Comparison of ENCODE assay signal across 8 cellular contexts in the genomic region with DNA sequence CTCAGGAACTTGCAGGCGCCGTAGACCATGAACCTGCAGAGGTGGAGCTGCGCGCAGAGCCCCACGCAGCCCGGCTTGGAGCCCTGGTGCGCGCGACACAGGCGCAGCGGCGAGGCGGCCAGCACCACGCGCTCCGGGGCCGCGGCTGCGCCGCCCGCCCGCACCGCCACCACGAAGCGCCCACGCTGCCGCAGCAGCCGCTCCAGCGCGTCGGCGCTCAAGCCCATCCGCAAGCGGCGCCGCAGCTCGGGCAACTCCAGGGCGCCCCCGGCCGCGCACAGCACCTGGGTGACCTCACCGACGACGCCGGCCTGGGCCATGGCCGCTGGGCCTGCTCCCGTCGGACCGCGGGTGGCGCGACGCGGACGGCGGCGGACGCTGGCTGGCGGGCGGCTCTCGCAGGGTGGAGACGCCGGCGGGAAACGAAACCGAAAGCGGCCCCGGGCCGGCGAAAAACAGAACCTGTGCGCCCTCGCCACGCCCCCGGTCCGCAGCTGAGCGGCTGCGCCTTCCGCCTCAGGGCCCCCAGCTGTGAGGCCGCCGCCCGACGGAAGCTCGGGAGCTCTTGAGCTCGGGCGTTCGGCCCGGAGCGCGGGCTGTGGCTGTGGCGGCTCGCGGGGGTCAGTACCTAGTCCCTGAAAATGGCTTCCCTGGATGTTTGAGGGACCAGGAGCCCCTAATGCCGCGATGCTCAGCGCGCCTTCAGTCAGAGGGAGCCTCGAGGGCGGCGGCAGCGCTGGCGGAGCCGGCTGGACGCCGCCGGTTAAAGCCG. TPM values are rescaled to one million over a fixed set of nuclear protein-coding genes. Genes with fewer than 3 reads are reported as not detected.
DNase-seq lines count a peak whose midpoint lies in the region; ATAC-seq and TF ChIP-seq lines count a peak whose summit lies in the region.

TSS of gene PARP12 (minus strand) at position 424 of the 772 bp plus-strand sequence. CDS start at position 320, 104 bp downstream.

- H3K36me3 Mint-ChIP-seq in activated T-cell treated with anti-CD3 and anti-CD28 coated beads, Interleukin-2, amount 50 U/mL, for 72 hours (ENCODE audit: insufficient read depth in 2 of 2), result peaks cover 8 to 29% of the 10 kb centered on the region in 2 donors
- peaks cover 0 to 16% (median 12%) of the 10 kb centered on the region in 3 donors for H3K36me3 Mint-ChIP-seq in naive thymus-derived CD8-positive, alpha-beta T cell

- ATAC-seq in activated T-cell treated with anti-CD3 and anti-CD28 coated beads, Interleukin-2, amount 50 U/mL, for 72 hours (replicated peaks in 1 of 2), result peak; percentile 81 to 83
- ATAC-seq in naive thymus-derived CD8-positive, alpha-beta T cell, result peak; percentile 76 to 80

- peak within 1 kb of the TSS; percentile 58 to 78 (median 70) for H3K4me3 ChIP-seq in fibroblast of lung (replicated peaks in 1 of 4; ENCODE audit: control extremely low read depth in 1 of 4, insufficient read depth in 1 of 4, low read depth in 3 of 4, low read length in 4 of 4)

- POLR2A ChIA-PET in naive thymus-derived CD8-positive, alpha-beta T cell (lab: Charles Lee), result interaction anchor here (0.7 to 2.1 kb wide), 7 partner anchors 12 to 703 kb away, joined by 3 to 18 read pairs (median 3); partner anchors contain the start of genes KDM7A and LUC7L2

- TF ChIP-seq CTCF in GM20000 (IDR thresholded peaks at IDR 0.05; ENCODE audit: extremely low read depth, missing control alignments) (no peak), fibroblast of lung (conservative IDR thresholded peaks at IDR 0.05 in 1 of 2, IDR thresholded peaks at IDR 0.05 in 1 of 2; ENCODE audit: low read depth in 1 of 2, low read length in 2 of 2) (no peak)

- H3K4me2 ChIP-seq in fibroblast of lung (ENCODE audit: extremely low read depth, insufficient read depth, low read length), result peak within 1 kb of the TSS; percentile 95

- peak; percentile 50 for DNase-seq in COLO829 (ENCODE audit: low spot score)
- DNase-seq in GM20000 (ENCODE audit: low spot score), result peak; percentile 95
- peak; percentile 84 for DNase-seq in HT-29 (ENCODE audit: low spot score)
- DNase-seq in OCI-M1 (lab: John Stamatoyannopoulos, UW), result peak; percentile 90
- peak; percentile 92 to 93 for DNase-seq in activated T-cell treated with anti-CD3 and anti-CD28 coated beads, Interleukin-2, amount 50 U/mL, for 72 hours
- peak; percentile 78 to 84 for DNase-seq in fibroblast of lung (ENCODE audit: low read depth in 2 of 2)
- peak; percentile 73 to 92 (median 84) for DNase-seq in naive thymus-derived CD8-positive, alpha-beta T cell
- peak; percentile 72 to 85 (median 79) for DNase-seq in stimulated activated naive CD4-positive, alpha-beta T cell (lab: John Stamatoyannopoulos, UW)

- H3K27me3 Mint-ChIP-seq in activated T-cell treated with anti-CD3 and anti-CD28 coated beads, Interleukin-2, amount 50 U/mL, for 72 hours (ENCODE audit: low read depth), result no peaks in the 10 kb centered on the region
- H3K27me3 Mint-ChIP-seq in naive thymus-derived CD8-positive, alpha-beta T cell, result no peaks in the 10 kb centered on the region

- no peaks in the 10 kb centered on the region for H3K79me2 ChIP-seq in fibroblast of lung (ENCODE audit: control insufficient read depth, insufficient read depth, low read length)

- H3K4me3 Mint-ChIP-seq in activated T-cell treated with anti-CD3 and anti-CD28 coated beads, Interleukin-2, amount 50 U/mL, for 72 hours, result peak within 1 kb of the TSS; percentile 88 to 93
- H3K4me3 Mint-ChIP-seq in naive thymus-derived CD8-positive, alpha-beta T cell, result peak within 1 kb of the TSS; percentile 88 to 97 (median 95)

- no peaks in the 10 kb centered on the region for H3K27me3 ChIP-seq in fibroblast of lung (ENCODE audit: control insufficient read depth, insufficient read depth, low read length)

- H3K9me3 ChIP-seq in fibroblast of lung (ENCODE audit: control insufficient read depth, insufficient read depth, low read depth, low read length), result no peaks in the 10 kb centered on the region

- H3K4me1 Mint-ChIP-seq in activated T-cell treated with anti-CD3 and anti-CD28 coated beads, Interleukin-2, amount 50 U/mL, for 72 hours (ENCODE audit: low read depth), result peaks cover 51% of the 10 kb centered on the region
- H3K4me1 Mint-ChIP-seq in naive thymus-derived CD8-positive, alpha-beta T cell, result peaks cover 26 to 51% (median 47%) of the 10 kb centered on the region in 4 donors

- H3K9me3 Mint-ChIP-seq in activated T-cell treated with anti-CD3 and anti-CD28 coated beads, Interleukin-2, amount 50 U/mL, for 72 hours, result peaks cover 6 to 10% of the 10 kb centered on the region in 2 donors
- peaks cover 8 to 23% (median 15%) of the 10 kb centered on the region in 9 donors for H3K9me3 Mint-ChIP-seq in naive thymus-derived CD8-positive, alpha-beta T cell

- H2AFZ ChIP-seq in fibroblast of lung (ENCODE audit: low read length), result peak within 1 kb of the TSS; percentile 81

- peak within 1 kb of the TSS; percentile 79 for H3K27ac Mint-ChIP-seq in activated T-cell treated with anti-CD3 and anti-CD28 coated beads, Interleukin-2, amount 50 U/mL, for 72 hours
- H3K27ac Mint-ChIP-seq in naive thymus-derived CD8-positive, alpha-beta T cell, result peak within 1 kb of the TSS; percentile 80 to 97 (median 96)

- no peaks in the 10 kb centered on the region for H4K20me1 ChIP-seq in fibroblast of lung (ENCODE audit: control insufficient read depth, extremely low read depth, insufficient read depth, low read length)

- H3K36me3 ChIP-seq in fibroblast of lung (ENCODE audit: control insufficient read depth, insufficient read depth, low read length), result no peaks in the 10 kb centered on the region

- peaks cover 25% of the 10 kb centered on the region for H3K4me1 ChIP-seq in fibroblast of lung (ENCODE audit: control insufficient read depth, extremely low read depth, insufficient read depth, low read length)

- H3K9ac ChIP-seq in fibroblast of lung (ENCODE audit: insufficient read depth, low read length), result peak within 1 kb of the TSS; percentile 92

- H3K27ac ChIP-seq in fibroblast of lung (ENCODE audit: insufficient read depth, low read length), result peak within 1 kb of the TSS; percentile 73

RNA-seq across cellular contexts. Expression of gene PARP12, which starts in this region (rescaled TPM):
- total RNA-seq in HT-29 (2014; rRNA removed; shearing (Covaris generic)), result 38.3 and 51.1 TPM in 2 replicates
- total RNA-seq in activated T-cell treated with anti-CD3 and anti-CD28 coated beads, Interleukin-2, amount 50 U/mL, for 72 hours, result 10 to 100 TPM; 49.9 to 71.5 TPM
- total RNA-seq in fibroblast of lung, result 23.9 and 24.9 TPM in 2 replicates
- polyA plus RNA-seq in fibroblast of lung, result 16.9 and 19.1 TPM in 2 replicates
- 9.3 and 10.3 TPM in 2 replicates for polyA plus RNA-seq in fibroblast of lung (2012)
- 28.2 and 34.1 TPM in 2 replicates for polyA minus RNA-seq in fibroblast of lung (ENCODE audit: low replicate concordance)
- total RNA-seq in naive thymus-derived CD8-positive, alpha-beta T cell, result 100 to 1,000 TPM; 105 to 106 TPM
- polyA plus RNA-seq in naive thymus-derived CD8-positive, alpha-beta T cell, result 10 to 100 TPM; 18.9 to 34.6 (median 28.1) TPM

Comparison
In these comparisons a context has a peak if more than half of its experiments do, and no peak if none do; other contexts are left out.
1. Peak in every context shown above with its lines: DNase-seq, ATAC-seq, H3K4me3 ChIP-seq and H3K27ac ChIP-seq.